Comparison of ENCODE assay signal across 8 cellular contexts in genomic region chr17:7251330-7252175, GRCh38. TPM values are rescaled to one million over a fixed set of nuclear protein-coding genes. Genes with fewer than 3 reads are reported as not detected.
DNase-seq lines count a peak whose midpoint lies in the region; ATAC-seq and TF ChIP-seq lines count a peak whose summit lies in the region.

Gene CTDNEP1, minus strand, starts transcription at chr17:7251734. Its CDS starts 438 bp downstream, at chr17:7251296.

- H3K4me3 ChIP-seq in OCI-LY7 (ENCODE audit: low read depth, low read length, poor library complexity, severe bottlenecking) = peak within 1 kb of the TSS; percentile 83

- H3K79me2 ChIP-seq in OCI-LY7 (ENCODE audit: insufficient read depth, low read depth, low read length) = peaks cover 66% of the 10 kb centered on the region

- H4K20me1 ChIP-seq in OCI-LY7 (ENCODE audit: insufficient read depth, low read length) = peaks cover 18% of the 10 kb centered on the region

- no TSS peak for BruUV-seq in OCI-LY7 (replicated peaks; lab: Mats Ljungman, UMichigan)

- peak within 1 kb of the TSS; percentile 5; the same call in 1 of the 2 replicates for H2AFZ ChIP-seq in OCI-LY7 (ENCODE audit: low read length)

- peak within 1 kb of the TSS; percentile 100 for H3K4me2 ChIP-seq in OCI-LY7 (ENCODE audit: low read length)

- peaks cover 50% of the 10 kb centered on the region for H3K36me3 ChIP-seq in OCI-LY7 (ENCODE audit: insufficient read depth, low read length)

- H3K9me2 ChIP-seq in OCI-LY7 (ENCODE audit: insufficient read depth, low read length) = no peaks in the 10 kb centered on the region

- intact Hi-C loops in OCI-LY7 (cut with micrococcal nuclease; ENCODE audit: unreplicated experiment) = loop anchor here (1.0 to 5.0 kb wide), 6 partner anchors 13 to 586 kb away; partner anchors contain the start of genes EIF5A, NEURL4, PHF23 and POLR2A

- H3K9me3 ChIP-seq in OCI-LY7 (ENCODE audit: low read length) = no peaks in the 10 kb centered on the region

- TF ChIP-seq CTCF in OCI-LY7 (conservative IDR thresholded peaks at IDR 0.05; ENCODE audit: low read length) = no peak

- H3K27ac ChIP-seq in OCI-LY7 (ENCODE audit: low read depth, low read length, poor library complexity, severe bottlenecking) = peak within 1 kb of the TSS; percentile 71

- peaks cover 26% of the 10 kb centered on the region for H3K4me1 ChIP-seq in OCI-LY7 (ENCODE audit: insufficient read depth, low read length, poor library complexity, severe bottlenecking)

- ATAC-seq in GM21528 (IDR thresholded peaks at IDR 0.05; ENCODE audit: low FRiP score, unreplicated experiment) = peak; percentile 87

- POLR2A ChIA-PET in OCI-LY7 (lab: Charles Lee) = no interaction called here

- DNase-seq in D341Med (ENCODE audit: low spot score) (peak; percentile 87), HuH-7.5 (ENCODE audit: low spot score) (peak; percentile 93), OCI-LY7 (ENCODE audit: low spot score) (peak; percentile 100), activated T-cell treated with anti-CD3 and anti-CD28 coated beads for 24 hours (ENCODE audit: low read depth) (peak; percentile 98), epidermal melanocyte (ENCODE audit: insufficient read length, low spot score) (peak; percentile 96), midbrain (lab: John Stamatoyannopoulos, UW) (peak; percentile 98)
- DNase-seq in stimulated activated CD8-positive, alpha-beta memory T cell treated with anti-CD3 and anti-CD28 coated beads, Interleukin-15, amount 100 ng/mL, for 48 hours (ENCODE audit: low read depth in 2 of 2) = peak; percentile 95 to 98

- CTCF ChIA-PET in OCI-LY7 (lab: Charles Lee; ENCODE audit: unreplicated experiment) = interaction anchor here (1.1 kb wide), 1 partner anchor 40 kb away, joined by 3 read pairs; no protein-coding TSS in a partner anchor

RNA-seq across cellular contexts. Expression of gene CTDNEP1, which starts in this region (rescaled TPM):
- 52.1 and 53.2 TPM in 2 replicates for total RNA-seq in OCI-LY7 (2014; rRNA removed; shearing (Covaris generic))
- 161 and 173 TPM in 2 replicates for total RNA-seq in OCI-LY7 (2022)

Comparison
In these comparisons a context has a peak if more than half of its experiments do, and no peak if none do; other contexts are left out.
1. Peak in every context shown above with its lines: DNase-seq, ATAC-seq, H3K4me3 ChIP-seq and H3K27ac ChIP-seq.